Comparison of ENCODE assay signal across 31 cellular contexts in the genomic region with DNA sequence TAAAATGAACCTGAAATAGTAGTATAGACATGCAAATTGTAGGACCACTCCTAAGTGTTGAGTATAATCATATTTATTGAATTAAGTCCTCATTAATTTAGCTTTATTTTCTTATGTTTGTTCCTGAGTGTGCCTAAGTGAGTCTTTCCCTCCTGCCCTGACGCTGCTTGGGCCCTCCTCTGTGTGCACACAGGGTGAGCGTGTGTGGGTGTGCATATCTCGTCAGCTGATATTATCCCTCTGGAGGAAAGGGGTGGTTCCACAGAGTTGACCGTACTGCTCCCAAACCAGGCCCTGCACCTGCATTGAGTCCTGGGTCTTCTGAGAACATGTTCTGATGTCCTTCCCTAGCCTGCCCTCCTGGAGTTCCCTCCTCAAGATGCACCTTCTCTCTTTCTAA.
"Had no signal": no experiment of that assay in that cellular context is flagged by ENCODE, and none has a peak within 500 bp of the region (broad histone marks: within the 10 kb centered on the region; RNA-seq: fewer than 3 reads in every experiment).

No MANE protein-coding gene starts in this region.

- H3K27me3 Mint-ChIP-seq: activated B cell treated with CpG ODN at 0.5 μM for 24 hours; activated CD8-positive, alpha-beta T cell treated with anti-CD3 and anti-CD28 coated beads for 36 hours; activated naive CD4-positive, alpha-beta T cell treated with anti-CD3 and anti-CD28 coated beads, Interleukin-2, amount 10 ng/mL, durations not matched to agents 7 days and 5 days; activated naive CD8-positive, alpha-beta T cell treated with anti-CD3 and anti-CD28 coated beads, Interleukin-2, amount 10 ng/mL, durations not matched to agents 7 days and 5 days; activated T-cell treated with anti-CD3 and anti-CD28 coated beads, Interleukin-2, amount 50 U/mL, for 24 hours; central memory CD8-positive, alpha-beta T cell; dendritic cell treated with granulocyte-macrophage colony-stimulating factor and Interleukin-4, amounts not matched to agents 40 ng/mL and 50 ng/mL, for 4 days; T-helper 17 cell had no signal

- H3K9me3 Mint-ChIP-seq: activated B cell treated with CpG ODN at 0.5 μM for 24 hours; central memory CD8-positive, alpha-beta T cell had no signal

- H3K4me3 ChIP-seq: coronary artery, dorsolateral prefrontal cortex, esophagus muscularis mucosa, gastrocnemius medialis, heart left ventricle had no signal

- H3K4me3 Mint-ChIP-seq: activated B cell treated with CpG ODN at 0.5 μM for 24 hours; activated CD8-positive, alpha-beta T cell treated with anti-CD3 and anti-CD28 coated beads for 36 hours; activated naive CD4-positive, alpha-beta T cell treated with anti-CD3 and anti-CD28 coated beads, Interleukin-2, amount 10 ng/mL, durations not matched to agents 7 days and 5 days; activated naive CD8-positive, alpha-beta T cell treated with anti-CD3 and anti-CD28 coated beads, Interleukin-2, amount 10 ng/mL, durations not matched to agents 7 days and 5 days; activated T-cell treated with anti-CD3 and anti-CD28 coated beads, Interleukin-2, amount 50 U/mL, for 24 hours; activated T-cell treated with anti-CD3 and anti-CD28 coated beads, Interleukin-2, amount 50 U/mL, for 72 hours; central memory CD8-positive, alpha-beta T cell; dendritic cell treated with granulocyte-macrophage colony-stimulating factor and Interleukin-4, amounts not matched to agents 40 ng/mL and 50 ng/mL, for 4 days; T-helper 17 cell; T-helper 2 cell treated with Interferon-gamma antibody and Interleukin-4, amounts not matched to agents 5 μg/mL and 100 μg/mL, for 36 hours had no signal

- H3K36me3 ChIP-seq: brain microvascular endothelial cell, esophagus muscularis mucosa, gastrocnemius medialis, heart left ventricle had no signal

- H3K9me3 ChIP-seq: esophagus muscularis mucosa, gastrocnemius medialis had no signal

- H3K4me1 Mint-ChIP-seq: activated naive CD8-positive, alpha-beta T cell treated with anti-CD3 and anti-CD28 coated beads, Interleukin-2, amount 10 ng/mL, durations not matched to agents 7 days and 5 days had no signal

- H3K27me3 ChIP-seq: brain microvascular endothelial cell, dorsolateral prefrontal cortex, esophagus muscularis mucosa, foreskin keratinocyte, gastrocnemius medialis, heart left ventricle had no signal

- H3K27ac ChIP-seq: brain microvascular endothelial cell, coronary artery, esophagus muscularis mucosa, foreskin keratinocyte, gastrocnemius medialis, heart left ventricle, WERI-Rb-1 had no signal

- H3K27ac Mint-ChIP-seq: activated B cell treated with CpG ODN at 0.5 μM for 24 hours; activated CD8-positive, alpha-beta T cell treated with anti-CD3 and anti-CD28 coated beads for 36 hours; activated naive CD4-positive, alpha-beta T cell treated with anti-CD3 and anti-CD28 coated beads, Interleukin-2, amount 10 ng/mL, durations not matched to agents 7 days and 5 days; activated naive CD4-positive, alpha-beta T cell treated with anti-CD3 and anti-CD28 coated beads, Interleukin-2, amount 50 U/mL, for 72 hours; activated naive CD8-positive, alpha-beta T cell treated with anti-CD3 and anti-CD28 coated beads, Interleukin-2, amount 10 ng/mL, durations not matched to agents 7 days and 5 days; activated T-cell treated with anti-CD3 and anti-CD28 coated beads, Interleukin-2, amount 50 U/mL, for 24 hours; activated T-cell treated with anti-CD3 and anti-CD28 coated beads, Interleukin-2, amount 50 U/mL, for 72 hours; dendritic cell treated with granulocyte-macrophage colony-stimulating factor and Interleukin-4, amounts not matched to agents 40 ng/mL and 50 ng/mL, for 4 days; T-helper 17 cell; T-helper 2 cell treated with Interferon-gamma antibody and Interleukin-4, amounts not matched to agents 5 μg/mL and 100 μg/mL, for 36 hours had no signal

- DNase-seq: activated B cell treated with CpG ODN at 0.5 μM for 24 hours; activated CD4-positive, alpha-beta T cell treated with anti-CD3 and anti-CD28 coated beads for 48 hours; activated CD4-positive, alpha-beta T cell treated with anti-CD3 and anti-CD28 coated beads, Interleukin-2, amount 50 U/mL, for 1 hour; activated CD4-positive, alpha-beta T cell treated with anti-CD3 and anti-CD28 coated beads, Interleukin-2, amount 50 U/mL, for 48 hours; activated CD8-positive, alpha-beta memory T cell treated with anti-CD3 and anti-CD28 coated beads, Interleukin-2, amount 50 U/mL, for 48 hours; activated CD8-positive, alpha-beta T cell treated with anti-CD3 and anti-CD28 coated beads for 36 hours; activated gamma-delta T cell; activated naive CD4-positive, alpha-beta T cell; activated naive CD4-positive, alpha-beta T cell treated with anti-CD3 and anti-CD28 coated beads, Interleukin-2, amount 10 ng/mL, durations not matched to agents 7 days and 5 days; activated naive CD8-positive, alpha-beta T cell treated with anti-CD3 and anti-CD28 coated beads, Interleukin-2, amount 10 ng/mL, durations not matched to agents 7 days and 5 days; activated T-cell treated with anti-CD3 and anti-CD28 coated beads for 4 hours; activated T-cell treated with anti-CD3 and anti-CD28 coated beads, Interleukin-2, amount 50 U/mL, for 24 hours; activated T-cell treated with anti-CD3 and anti-CD28 coated beads, Interleukin-2, amount 50 U/mL, for 72 hours; brain microvascular endothelial cell; dorsolateral prefrontal cortex; effector memory CD4-positive, alpha-beta T cell; erythroblast; foreskin keratinocyte; gastrocnemius medialis; glutamatergic neuron; heart left ventricle; T-helper 1 cell; T-helper 17 cell; T1000; WERI-Rb-1 had no signal

- H3K4me1 ChIP-seq: foreskin keratinocyte had no signal
